Comparison of ENCODE assay signal across 11 cellular contexts in the genomic region with DNA sequence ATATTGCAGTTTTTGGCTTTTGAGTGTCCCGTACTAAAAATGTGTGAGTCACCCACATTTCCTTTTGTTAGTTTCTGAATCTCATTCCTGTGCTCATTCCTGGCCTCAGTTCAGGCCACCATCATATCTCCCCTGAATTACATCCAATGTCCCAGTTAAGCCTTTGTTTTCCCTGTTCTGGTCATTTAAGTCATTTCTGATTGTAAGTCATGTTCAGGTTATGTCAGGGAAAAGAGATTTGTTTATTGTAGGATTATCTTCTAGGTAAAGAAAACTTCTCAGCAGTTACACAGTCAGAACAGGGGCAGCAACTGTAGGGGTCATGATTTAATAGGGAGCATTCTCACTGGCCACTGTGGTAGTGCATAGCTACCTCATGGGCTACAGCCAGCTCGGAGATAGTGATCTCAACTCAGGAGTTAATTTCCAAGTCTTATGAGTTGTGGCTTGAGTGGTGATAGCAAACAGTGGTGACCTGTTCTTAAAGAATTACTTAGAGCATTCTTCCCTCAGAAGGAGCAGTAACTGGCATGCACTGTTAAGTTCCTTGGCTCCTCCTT. TPM values are rescaled to one million over a fixed set of nuclear protein-coding genes. Genes with fewer than 3 reads are reported as not detected.
DNase-seq lines count a peak whose midpoint lies in the region; ATAC-seq and TF ChIP-seq lines count a peak whose summit lies in the region.
"Had no signal": no experiment of that assay in that cellular context is flagged by ENCODE, and none has a peak within 500 bp of the region (broad histone marks: within the 10 kb centered on the region; RNA-seq: fewer than 3 reads in every experiment).

No MANE protein-coding gene starts in this region.

- H3K27ac ChIP-seq in IMR-90 (ENCODE audit: insufficient read depth, low read length): peak overlapping the region; percentile 66
- H3K27ac ChIP-seq in muscle layer of duodenum (ENCODE audit: low read length): peak overlapping the region; percentile 42
- H3K27ac ChIP-seq: SK-N-MC had no signal

- ATAC-seq in IMR-90 (ENCODE audit: low read depth): peak; percentile 84

- peak overlapping the region; percentile 8 for H4K91ac ChIP-seq in IMR-90 (ENCODE audit: insufficient read depth, low read depth, low read length)

- H3K18ac ChIP-seq in IMR-90 (ENCODE audit: low read depth, low read length): peak overlapping the region; percentile 87

- no peak overlapping the region for H3K9ac ChIP-seq in IMR-90 (ENCODE audit: low read depth, low read length)

- H3K79me1 ChIP-seq in IMR-90 (ENCODE audit: low read depth in 1 of 2, low read length in 2 of 2): peaks cover 28 to 69% of the 10 kb centered on the region in 2 experiments

- H2AK9ac ChIP-seq in IMR-90 (replicated peaks; ENCODE audit: low read depth, low read length, poor library complexity): no peak overlapping the region

- H3K4me1 ChIP-seq in IMR-90 (ENCODE audit: control insufficient read depth, insufficient read depth, low read length): peaks cover 25% of the 10 kb centered on the region
- H3K4me1 ChIP-seq in muscle layer of duodenum (ENCODE audit: control insufficient read depth in 1 of 2, insufficient read depth in 2 of 2, low read length in 2 of 2): peaks cover 0 to 28% of the 10 kb centered on the region in 2 donors

- no TSS peak for BruUV-seq in IMR-90 (replicated peaks; lab: Mats Ljungman, UMichigan)

- H3K9me1 ChIP-seq in IMR-90 (ENCODE audit: insufficient read depth, low read length): peaks cover 13% of the 10 kb centered on the region

- dilution Hi-C loops in IMR-90 (cut with HindIII; ENCODE audit: low sequenced_read_pairs, unreplicated experiment): no loop called here

- H3K9me3 ChIP-seq in IMR-90 (ENCODE audit: control insufficient read depth, insufficient read depth, low read length) (no peaks in the 10 kb centered on the region), muscle layer of duodenum (ENCODE audit: control insufficient read depth in 1 of 2, low read length in 2 of 2) (no peaks in the 10 kb centered on the region)

- in situ Hi-C loops in IMR-90 (cut with MboI; ENCODE audit: low sequenced_read_pairs): no loop called here

- peak overlapping the region; percentile 11; the same call in 1 of the 2 replicates for H2AK5ac ChIP-seq in IMR-90 (ENCODE audit: low read depth, low read length)

- H2BK120ac ChIP-seq in IMR-90 (ENCODE audit: low read depth, low read length): peak overlapping the region; percentile 89

- H2BK15ac ChIP-seq in IMR-90 (ENCODE audit: low read depth, low read length): peak overlapping the region; percentile 70; the same call in 2 of the 3 replicates

- peak overlapping the region; percentile 99 for H2BK5ac ChIP-seq in IMR-90 (ENCODE audit: low read depth, low read length, poor library complexity, severe bottlenecking)

- H2BK20ac ChIP-seq in IMR-90 (ENCODE audit: low read depth, low read length): peak overlapping the region; percentile 77; the same call in 1 of the 2 replicates

- peak overlapping the region; percentile 63; the same call in 1 of the 2 replicates for H3K23ac ChIP-seq in IMR-90 (ENCODE audit: low read depth, low read length)

- peaks cover 7% of the 10 kb centered on the region; the same call in 1 of the 2 replicates for H4K20me1 ChIP-seq in IMR-90 (ENCODE audit: insufficient read depth, low read length)

- CTCF ChIA-PET in IMR-90 (lab: Yijun Ruan, JAX): interaction anchor here (1.0 kb wide), 1 partner anchor 156 kb away, joined by 4 read pairs; no protein-coding TSS in a partner anchor

- H3K27me3 ChIP-seq in IMR-90 (ENCODE audit: control insufficient read depth, insufficient read depth, low read length) (no peaks in the 10 kb centered on the region), muscle layer of duodenum (ENCODE audit: low read depth, low read length) (no peaks in the 10 kb centered on the region)

- peak overlapping the region; percentile 35 for H4K5ac ChIP-seq in IMR-90 (ENCODE audit: low read depth, low read length)

- peak overlapping the region; percentile 61 to 65; a peak in 3 of 4 replicates for H4K8ac ChIP-seq in IMR-90 (ENCODE audit: low read depth in 2 of 2, low read length in 2 of 2)

- H3K4me2 ChIP-seq in IMR-90 (ENCODE audit: low read depth, low read length): peak overlapping the region; percentile 57

- TF ChIP-seq POLR2A in IMR-90 (IDR thresholded peaks at IDR 0.05; ENCODE audit: low read depth, low read length): no peak

- H3K36me3 ChIP-seq in IMR-90 (ENCODE audit: control insufficient read depth, insufficient read depth, low read length) (peaks cover 20% of the 10 kb centered on the region), muscle layer of duodenum (ENCODE audit: control insufficient read depth in 1 of 2, insufficient read depth in 2 of 2, low read length in 2 of 2) (peaks cover 33 to 54% of the 10 kb centered on the region in 2 donors)

- H3K4me3 ChIP-seq in AG09309 (ENCODE audit: control insufficient read depth, low read depth, low read length): no peak overlapping the region
- H3K4me3 ChIP-seq in IMR-90 (ENCODE audit: insufficient read depth, low read depth, low read length): no peak overlapping the region
- no peak overlapping the region for H3K4me3 ChIP-seq in cardiac fibroblast (replicated peaks in 1 of 2; ENCODE audit: low read depth in 2 of 2, low read length in 2 of 2)
- H3K4me3 ChIP-seq in muscle layer of duodenum (ENCODE audit: low read depth in 1 of 2, low read length in 2 of 2): no peak overlapping the region
- H3K4me3 ChIP-seq: SK-N-MC had no signal

- peak overlapping the region; percentile 91 for H3K4ac ChIP-seq in IMR-90 (ENCODE audit: low read depth, low read length)

- H2AFZ ChIP-seq in IMR-90 (replicated peaks; ENCODE audit: low read length, poor library complexity): no peak overlapping the region

- DNase-seq in AG09309 (ENCODE audit: low read depth): peak; percentile 96
- DNase-seq in IMR-90: peak; percentile 96
- peak; percentile 86 to 92 for DNase-seq in cardiac fibroblast (ENCODE audit: low read depth in 2 of 2)
- no peak for DNase-seq in stimulated activated CD4-positive, alpha-beta T cell treated with anti-CD3 and anti-CD28 coated beads, Interleukin-15, amount 100 ng/mL, for 24 hours
- DNase-seq in NCI-H1105 (lab: John Stamatoyannopoulos, UW): no peak
- DNase-seq in SHP77 (lab: John Stamatoyannopoulos, UW): no peak
- no peak for DNase-seq in SK-N-DZ (ENCODE audit: low spot score)
- DNase-seq: DMS79 treated with DMSO at 0.1 percent for 48 hours; stimulated activated naive CD4-positive, alpha-beta T cell treated with Interleukin-2 at 50 U/mL for 16 hours had no signal

- POLR2A ChIA-PET in IMR-90 (lab: Charles Lee; ENCODE audit: unreplicated experiment): interaction anchor here (0.8 to 1.3 kb wide), 2 partner anchors 28 to 33 kb away, joined by 3 to 5 read pairs; no protein-coding TSS in a partner anchor

- intact Hi-C loops in IMR-90 (cut with micrococcal nuclease): loop anchor here (5.0 kb wide), 1 partner anchor 93 kb away; no protein-coding TSS in a partner anchor

- TF ChIP-seq CTCF in AG09309 (IDR thresholded peaks at IDR 0.05; ENCODE audit: control insufficient read depth, insufficient read depth, low read depth, low read length, missing control alignments) (peak; percentile 15), IMR-90 (conservative IDR thresholded peaks at IDR 0.05; ENCODE audit: low read depth, low read length) (0 out of 2 replicates have a peak, but pooled peaks have one; percentile 11), cardiac fibroblast (IDR thresholded peaks at IDR 0.05; ENCODE audit: low read depth, low read length) (no peak)

- 0% methylated on average over 1 of the region's 2 CpGs; no CpG with 5 or more reads in 1 of the 2 experiments for WGBS in IMR-90 (ENCODE audit: extremely low coverage in 2 of 2, insufficient read length in 1 of 2), 2 experiments

- no peak for TF ChIP-seq RAD21 in IMR-90 (IDR thresholded peaks at IDR 0.05; ENCODE audit: low read length)

- peak overlapping the region; percentile 30 for H3K14ac ChIP-seq in IMR-90 (replicated peaks; ENCODE audit: low read depth, low read length)

- H3K56ac ChIP-seq in IMR-90 (ENCODE audit: extremely low read depth, insufficient read depth, low read length): peak overlapping the region; percentile 86

TF ChIP-seq in IMR-90, 13 proteins besides CTCF, POLR2A, EP300 and RAD21:
- peak; percentile 47; the same call in 1 of the 2 replicates for TF ChIP-seq FOS (IDR thresholded peaks at IDR 0.05; ENCODE audit: low read depth, low read length)
- TF ChIP-seq CEBPB (IDR thresholded peaks at IDR 0.05; ENCODE audit: low read depth, low read length): no peak

RNA-seq across cellular contexts. Expression of gene DDX47, which starts 6.7 kb away (rescaled TPM):
- 77.8 and 104 TPM in 2 replicates for total RNA-seq in IMR-90 (2012; rRNA removed)
- 71.5 and 89.5 TPM in 2 replicates for polyA plus RNA-seq in IMR-90 (2012; rRNA removed)
- 14.9 and 35.0 TPM in 2 replicates for polyA plus RNA-seq in IMR-90 (2012; cell fraction: cytosol; rRNA removed)
- polyA plus RNA-seq in IMR-90 (2012; cell fraction: nucleus; rRNA removed; ENCODE audit: low replicate concordance): 29.6 and 177 TPM in 2 replicates
- 105 and 130 TPM in 2 replicates for polyA plus RNA-seq in SK-N-DZ (2014; cell fraction: cytosol; rRNA removed)
- polyA plus RNA-seq in SK-N-DZ (2014; cell fraction: nucleus; rRNA removed): 135 and 141 TPM in 2 replicates

RNA-seq across cellular contexts. Expression of gene APOLD1, which starts 34.4 kb away (rescaled TPM):
- total RNA-seq in IMR-90 (2012; rRNA removed): 4.2 and 4.5 TPM in 2 replicates
- 2.3 and 2.4 TPM in 2 replicates for polyA plus RNA-seq in IMR-90 (2012; rRNA removed)
- 1.0 and 1.5 TPM in 2 replicates for polyA plus RNA-seq in IMR-90 (2012; cell fraction: cytosol; rRNA removed)
- 4.5 and 10.6 TPM in 2 replicates for polyA plus RNA-seq in IMR-90 (2012; cell fraction: nucleus; rRNA removed; ENCODE audit: low replicate concordance)
- polyA plus RNA-seq in SK-N-DZ (2014; cell fraction: cytosol; rRNA removed): 1.6 and 1.7 TPM in 2 replicates
- polyA plus RNA-seq in SK-N-DZ (2014; cell fraction: nucleus; rRNA removed): 1.2 and 3.0 TPM in 2 replicates

Comparison
In these comparisons a context has a peak if more than half of its experiments do, and no peak if none do; other contexts are left out.
1. DNase-seq: peak in AG09309 (single experiment), IMR-90 (single experiment) and cardiac fibroblast (2 of 2); none in stimulated activated CD4-positive, alpha-beta T cell treated with anti-CD3 and anti-CD28 coated beads, Interleukin-15, amount 100 ng/mL, for 24 hours (single experiment), NCI-H1105 (single experiment), SHP77 (0 of 2) and SK-N-DZ (single experiment).